ENCODE assay signal across 13 cellular contexts in the genomic region with DNA sequence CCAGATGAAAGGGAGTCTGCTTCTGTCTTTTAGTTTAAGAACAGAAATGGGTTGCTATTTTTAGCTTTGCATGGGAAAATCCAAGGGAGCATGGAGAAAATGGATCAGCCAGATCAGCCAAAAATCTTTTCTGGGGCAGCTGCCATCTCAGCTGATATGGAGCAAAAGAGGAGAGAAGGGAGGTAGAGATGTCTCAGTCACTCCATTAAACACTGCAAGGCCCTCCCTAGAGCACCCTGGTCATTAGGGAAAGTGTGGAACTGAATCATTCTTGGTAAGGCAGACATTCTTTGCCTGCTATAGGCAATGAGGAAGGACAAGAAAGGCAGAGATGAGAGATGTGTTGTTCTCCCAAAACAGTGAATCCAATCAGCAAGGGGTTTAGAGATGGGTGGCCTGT.
"Had no signal": no experiment of that assay in that cellular context is flagged by ENCODE, and none has a peak within 500 bp of the region (broad histone marks: within the 10 kb centered on the region; RNA-seq: fewer than 3 reads in every experiment).

No MANE protein-coding gene starts in this region.

- H3K4me3 ChIP-seq: pancreas, testis had no signal

- H3K27ac ChIP-seq: pancreas, testis had no signal

- DNase-seq: activated CD4-positive, alpha-beta T cell treated with anti-CD3 and anti-CD28 coated beads, Interleukin-2, amount 50 U/mL, for 48 hours; activated CD4-positive, CD25-positive, alpha-beta regulatory T cell treated with anti-CD3 and anti-CD28 coated beads, Interleukin-2, amount 50 U/mL, for 72 hours; activated gamma-delta T cell treated with Interleukin-2 at 50 U/mL for 16 hours; activated T-cell treated with anti-CD3 and anti-CD28 coated beads, Interleukin-2, amount 50 U/mL, for 72 hours; caudate nucleus; cortex of kidney; effector memory CD4-positive, alpha-beta T cell; pancreas; stimulated activated CD4-positive, alpha-beta T cell treated with anti-CD3 and anti-CD28 coated beads, Interleukin-2, amount 100 ng/mL, for 48 hours; stimulated activated naive CD4-positive, alpha-beta T cell treated with Interleukin-2 at 50 U/mL for 16 hours; testis had no signal

- ATAC-seq: activated T-cell treated with anti-CD3 and anti-CD28 coated beads, Interleukin-2, amount 50 U/mL, for 72 hours had no signal

- H3K9me3 Mint-ChIP-seq: activated T-cell treated with anti-CD3 and anti-CD28 coated beads, Interleukin-2, amount 50 U/mL, for 72 hours; memory B cell; neural crest cell had no signal

- H3K27me3 ChIP-seq: pancreas, testis had no signal

- H3K9me3 ChIP-seq: pancreas, testis had no signal

- H3K4me1 ChIP-seq: pancreas had no signal

- H3K4me3 Mint-ChIP-seq: activated T-cell treated with anti-CD3 and anti-CD28 coated beads, Interleukin-2, amount 50 U/mL, for 72 hours; memory B cell; neural crest cell had no signal

- H3K36me3 ChIP-seq: pancreas had no signal

- H3K36me3 Mint-ChIP-seq: memory B cell had no signal

- H3K27me3 Mint-ChIP-seq: memory B cell had no signal

- H3K27ac Mint-ChIP-seq: activated T-cell treated with anti-CD3 and anti-CD28 coated beads, Interleukin-2, amount 50 U/mL, for 72 hours; memory B cell had no signal

- H3K4me1 Mint-ChIP-seq: memory B cell had no signal
